ENCODE assay signal across 8 cellular contexts in genomic region chr9:69412741-69413150, GRCh38.
DNase-seq lines count a peak whose midpoint lies in the region; ATAC-seq, FAIRE-seq and TF ChIP-seq lines count a peak whose summit lies in the region.

No MANE protein-coding gene starts in this region.

- TF ChIP-seq POLR2A in tibial nerve (IDR thresholded peaks at IDR 0.05), result no peak

- ATAC-seq in left lung (peak; percentile 100), GM18909 (IDR thresholded peaks at IDR 0.05; ENCODE audit: poor library complexity, unreplicated experiment) (no peak), GM19395 (IDR thresholded peaks at IDR 0.05; ENCODE audit: unreplicated experiment) (no peak), HG03439 (IDR thresholded peaks at IDR 0.05; ENCODE audit: unreplicated experiment) (no peak)

- H3K4me1 Mint-ChIP-seq in chondrocyte (ENCODE audit: low read depth), result no peaks in the 10 kb centered on the region

- WGBS in tibial nerve, 2 donors, result 22 to 30% methylated on average over 16 to 20 of the region's 20 CpGs

- H3K4me3 ChIP-seq in left lung (no peak overlapping the region), tibial nerve (peak overlapping the region in 1 of 4 donors; percentile 10)

- no peaks in the 10 kb centered on the region for H3K36me3 ChIP-seq in left lung
- no peaks in the 10 kb centered on the region for H3K36me3 ChIP-seq in tibial nerve

- H3K36me3 Mint-ChIP-seq in chondrocyte (ENCODE audit: low read depth), result no peaks in the 10 kb centered on the region

- no peak for FAIRE-seq in D721Med (lab: Jason Lieb, UNC)

- H3K27ac ChIP-seq in left lung (no peak overlapping the region), tibial nerve (no peak overlapping the region)

- TF ChIP-seq EP300 in tibial nerve (IDR thresholded peaks at IDR 0.05), result no peak

- H3K4me1 ChIP-seq in left lung, result no peaks in the 10 kb centered on the region
- H3K4me1 ChIP-seq in tibial nerve, result peaks cover 0 to 6% (median 0%) of the 10 kb centered on the region in 4 donors

- H3K27ac Mint-ChIP-seq in chondrocyte (ENCODE audit: unreplicated experiment), result no peak overlapping the region

- DNase-seq in D721Med (ENCODE audit: insufficient read length, low spot score), result peak; percentile 40
- no peak for DNase-seq in chondrocyte (ENCODE audit: low spot score)
- DNase-seq in left lung, result peak in 1 of 2 donors; percentile 64
- no peak for DNase-seq in tibial nerve (ENCODE audit: low spot score in 2 of 2)

- intact Hi-C loops in left lung (cut with DNase I), result no loop called here

- H3K9me3 ChIP-seq in left lung, result no peaks in the 10 kb centered on the region
- H3K9me3 ChIP-seq in tibial nerve, result no peaks in the 10 kb centered on the region

- H3K27me3 ChIP-seq in left lung (peaks cover 0 to 12% of the 10 kb centered on the region in 2 donors), tibial nerve (no peaks in the 10 kb centered on the region)

- no peaks in the 10 kb centered on the region for H3K9me3 Mint-ChIP-seq in chondrocyte (ENCODE audit: low read depth)

- TF ChIP-seq CTCF in D721Med (IDR thresholded peaks at IDR 0.05; ENCODE audit: insufficient read depth, missing control alignments), result peak; percentile 50
- TF ChIP-seq CTCF in LNCAP (IDR thresholded peaks at IDR 0.05), result peak; percentile 53; the same call in 1 of the 2 replicates
- TF ChIP-seq CTCF in chondrocyte (IDR thresholded peaks at IDR 0.05), result peak; percentile 81
- peak; percentile 47 to 55 for TF ChIP-seq CTCF in left lung (IDR thresholded peaks at IDR 0.05)
- TF ChIP-seq CTCF in tibial nerve (IDR thresholded peaks at IDR 0.05), result peak in 4 of 5 experiments; percentile 24 to 47 (median 39)

- H3K27me3 Mint-ChIP-seq in chondrocyte (ENCODE audit: low read depth), result peaks cover 8% of the 10 kb centered on the region

- H3K4me3 Mint-ChIP-seq in chondrocyte (ENCODE audit: unreplicated experiment), result peak overlapping the region; percentile 4
